ENCODE assay signal across 8 cellular contexts in genomic region chr16:11794991-11795886, GRCh38. TPM values are rescaled to one million over a fixed set of nuclear protein-coding genes. Genes with fewer than 3 reads are reported as not detected.
DNase-seq lines count a peak whose midpoint lies in the region; ATAC-seq and TF ChIP-seq lines count a peak whose summit lies in the region.

No MANE protein-coding gene starts in this region.

- peak overlapping the region; percentile 88 for H3K4me3 ChIP-seq in GM12865 (ENCODE audit: low read depth, low read length)
- peak overlapping the region; percentile 77 for H3K4me3 ChIP-seq in SJSA1
- peak overlapping the region in 3 of 4 donors; percentile 77 to 88 (median 83) for H3K4me3 ChIP-seq in esophagus squamous epithelium
- peak overlapping the region; percentile 90 to 96 (median 94) for H3K4me3 ChIP-seq in gastrocnemius medialis

- H3K27me3 ChIP-seq in SJSA1 (replicated peaks) (no peaks in the 10 kb centered on the region), esophagus squamous epithelium (no peaks in the 10 kb centered on the region), gastrocnemius medialis (no peaks in the 10 kb centered on the region)

- H3K4me1 ChIP-seq in SJSA1 (replicated peaks) (peaks cover 68% of the 10 kb centered on the region), esophagus squamous epithelium (peaks cover 43 to 89% (median 66%) of the 10 kb centered on the region in 3 donors), gastrocnemius medialis (peaks cover 72 to 78% of the 10 kb centered on the region in 2 donors)

- intact Hi-C loops in esophagus squamous epithelium (cut with DNase I): loop anchor here (5.0 kb wide), 1 partner anchor 53 kb away; the partner anchor contains the start of gene TXNDC11
- intact Hi-C loops in gastrocnemius medialis (cut with DNase I; ENCODE audit: low total_unique reads): loop anchor here (5.0 to 10.0 kb wide), 3 partner anchors 182 to 298 kb away; partner anchors contain the start of gene SNX29

- H3K9me3 ChIP-seq in SJSA1 (replicated peaks) (no peaks in the 10 kb centered on the region), esophagus squamous epithelium (no peaks in the 10 kb centered on the region), gastrocnemius medialis (no peaks in the 10 kb centered on the region)

- ATAC-seq in gastrocnemius medialis (no peak), GM21526 (IDR thresholded peaks at IDR 0.05; ENCODE audit: low FRiP score, unreplicated experiment) (no peak)

- in situ Hi-C loops in gastrocnemius medialis (cut with MboI; ENCODE audit: low sequenced_read_pairs in 4 of 4): loop anchor here in 3 of 4 donors (5.0 to 25.0 kb wide), 3 partner anchors 50 to 117 kb away; partner anchors contain the start of genes TXNDC11 (in 3 of the 3), GSPT1 (in 1 of the 3) and RSL1D1 (in 1 of the 3)

- no peak for TF ChIP-seq CTCF in GM12865 (IDR thresholded peaks at IDR 0.05; ENCODE audit: insufficient read depth, low read depth, low read length, missing control alignments)
- TF ChIP-seq CTCF in esophagus squamous epithelium (IDR thresholded peaks at IDR 0.05): no peak
- TF ChIP-seq CTCF in gastrocnemius medialis (IDR thresholded peaks at IDR 0.05 in 4 of 5, conservative IDR thresholded peaks at IDR 0.05 in 1 of 5): no peak

- DNase-seq in GM12865 (ENCODE audit: low read depth) (no peak), SJSA1 (ENCODE audit: low read depth in 1 of 2, low spot score in 2 of 2) (no peak), esophagus squamous epithelium (lab: John Stamatoyannopoulos, UW) (no peak), gastrocnemius medialis (no peak), SKM-1 treated with dmso at 0.1 percent for 144 hours (lab: John Stamatoyannopoulos, UW; ENCODE audit: unreplicated experiment) (no peak), glomerular visceral epithelial cell (ENCODE audit: extremely low spot score) (no peak)
- DNase-seq in stimulated activated CD4-positive, alpha-beta T cell treated with anti-CD3 and anti-CD28 coated beads, Interleukin-1b, Interleukin-23, amount 100 ng/mL, for 48 hours: no peak

- no peak for TF ChIP-seq POLR2A in esophagus squamous epithelium (IDR thresholded peaks at IDR 0.05)
- TF ChIP-seq POLR2A in gastrocnemius medialis (IDR thresholded peaks at IDR 0.05): no peak

- no peak overlapping the region; the same call in 1 of the 2 replicates for H3K27ac ChIP-seq in SJSA1
- H3K27ac ChIP-seq in esophagus squamous epithelium: peak overlapping the region in 3 of 4 donors; percentile 92 to 99 (median 94)
- peak overlapping the region; percentile 98 to 100 (median 99) for H3K27ac ChIP-seq in gastrocnemius medialis

- H3K36me3 ChIP-seq in SJSA1 (peaks cover 60% of the 10 kb centered on the region), esophagus squamous epithelium (peaks cover 0 to 4% (median 0%) of the 10 kb centered on the region in 3 donors), gastrocnemius medialis (no peaks in the 10 kb centered on the region)

- WGBS in esophagus squamous epithelium, 2 donors: 77 to 83% methylated on average over 16 to 21 of the region's 21 CpGs

RNA-seq across cellular contexts. Expression of gene ZC3H7A, which starts 1.8 kb away (rescaled TPM):
- total RNA-seq in SJSA1 (2014; rRNA removed; shearing (Covaris generic)): 47.4 and 60.9 TPM in 2 replicates
- total RNA-seq in esophagus squamous epithelium: 10 to 100 TPM; 16.6 to 34.1 (median 30.2) TPM
- total RNA-seq in gastrocnemius medialis: 10 to 100 TPM; 33.9 to 41.7 (median 37.9) TPM

RNA-seq across cellular contexts. Expression of gene TXNDC11, which starts 52.6 kb away (rescaled TPM):
- total RNA-seq in SJSA1 (2014; rRNA removed; shearing (Covaris generic)): 22.1 and 29.7 TPM in 2 replicates
- 10 to 100 TPM; 26.0 to 39.1 (median 35.9) TPM for total RNA-seq in esophagus squamous epithelium
- 10 to 100 TPM; 35.2 to 64.5 (median 51.2) TPM for total RNA-seq in gastrocnemius medialis

RNA-seq across cellular contexts. Expression of gene RSL1D1, which starts 56.1 kb away (rescaled TPM):
- 120 and 204 TPM in 2 replicates for total RNA-seq in SJSA1 (2014; rRNA removed; shearing (Covaris generic))
- 100 to 1,000 TPM in 3 of 4 donors, 10 to 100 TPM in 1; 85.4 to 187 (median 145) TPM for total RNA-seq in esophagus squamous epithelium
- 100 to 1,000 TPM; 215 to 302 (median 259) TPM for total RNA-seq in gastrocnemius medialis
